ENCODE assay signal across 20 cellular contexts in genomic region chr1:104953555-104953954, GRCh38.
"Had no signal": no experiment of that assay in that cellular context is flagged by ENCODE, and none has a peak within 500 bp of the region (broad histone marks: within the 10 kb centered on the region; RNA-seq: fewer than 3 reads in every experiment).

No MANE protein-coding gene starts in this region.

- ATAC-seq: effector memory CD8-positive, alpha-beta T cell; gastroesophageal sphincter; left lobe of liver; naive thymus-derived CD4-positive, alpha-beta T cell; sciatic nerve; stimulated activated memory B cell treated with anti-CD40 and anti-IgM and Interleukin-4, amounts not matched to agents 10 μg/mL and 1 μg/mL and 100 μg/mL, for 72 hours had no signal

- H3K27ac ChIP-seq: esophagus squamous epithelium, gastroesophageal sphincter, parathyroid adenoma, spleen, tibial artery, upper lobe of left lung, uterus had no signal

- DNase-seq: effector memory CD8-positive, alpha-beta T cell; esophagus squamous epithelium; foreskin fibroblast; glutamatergic neuron; islet precursor cell; mammary epithelial cell; naive thymus-derived CD4-positive, alpha-beta T cell; nephron progenitor cell; spleen; stimulated activated CD4-positive, alpha-beta T cell treated with anti-CD3 and anti-CD28 coated beads, Interleukin-15, amount 100 ng/mL, for 24 hours; stimulated activated CD4-positive, alpha-beta T cell treated with anti-CD3 and anti-CD28 coated beads, Interleukin-1b, Interleukin-23, amount 100 ng/mL, for 48 hours; stimulated activated CD4-positive, alpha-beta T cell treated with anti-CD3 and anti-CD28 coated beads, Interleukin-4, amount 100 ng/mL, for 24 hours; tibial artery; upper lobe of left lung; uterus had no signal
